ENCODE assay signal across 25 cellular contexts in genomic region chr18:73985855-73986254, GRCh38.
DNase-seq lines count a peak whose midpoint lies in the region; ATAC-seq, FAIRE-seq and TF ChIP-seq lines count a peak whose summit lies in the region.
"Had no signal": no experiment of that assay in that cellular context is flagged by ENCODE, and none has a peak within 500 bp of the region (broad histone marks: within the 10 kb centered on the region; RNA-seq: fewer than 3 reads in every experiment).

No MANE protein-coding gene starts in this region.

- H3K36me3 Mint-ChIP-seq in T-helper 1 cell treated with Interleukin-12 subunit alpha and Interleukin-12 subunit beta and Interleukin-4 antibody, amounts not matched to agents 30 μg/mL and 1 μg/mL, for 36 hours (ENCODE audit: low read depth), result peaks cover 3% of the 10 kb centered on the region
- H3K36me3 Mint-ChIP-seq: CD14-positive monocyte had no signal

- DNase-seq in T-helper 1 cell, result no peak
- DNase-seq in A549 (ENCODE audit: low read depth in 1 of 2, low spot score in 1 of 2), result no peak
- DNase-seq in dorsolateral prefrontal cortex, result no peak
- DNase-seq: ACHN; BE2C; C1 segment of cervical spinal cord; CD4-positive, alpha-beta memory T cell; CD4-positive, CD25-positive, alpha-beta regulatory T cell; CD8-positive, alpha-beta memory T cell; COR-L47; DMS 273 treated with DMSO at 0.1 percent for 48 hours; DMS153; DMS53; DMS79; DND-41; EL; GDM1 had no signal

- ATAC-seq in A549 (no peak), HG03025 (IDR thresholded peaks at IDR 0.05; ENCODE audit: low FRiP score, unreplicated experiment) (no peak)
- ATAC-seq: GM12878 had no signal

- H3K4me2 ChIP-seq in A549, result no peak overlapping the region
- H3K4me2 ChIP-seq: BLaER1 had no signal

- H3K4me3 Mint-ChIP-seq in T-helper 1 cell treated with Interleukin-12 subunit alpha and Interleukin-12 subunit beta and Interleukin-4 antibody, amounts not matched to agents 30 μg/mL and 1 μg/mL, for 36 hours, result no peak overlapping the region
- H3K4me3 Mint-ChIP-seq: CD14-positive monocyte; CD4-positive, alpha-beta memory T cell; CD4-positive, CD25-positive, alpha-beta regulatory T cell; CD8-positive, alpha-beta memory T cell had no signal

- no peak for TF ChIP-seq POLR2A in A549 (IDR thresholded peaks at IDR 0.05; ENCODE audit: low read length)

- no peak overlapping the region for H3K27ac ChIP-seq in A549
- H3K27ac ChIP-seq in dorsolateral prefrontal cortex, result peak overlapping the region in 30 of 59 donors; percentile 1 to 71 (median 37)
- H3K27ac ChIP-seq: 22Rv1, BLaER1 had no signal

- peak overlapping the region; percentile 22 for H3K27ac Mint-ChIP-seq in T-helper 1 cell treated with Interleukin-12 subunit alpha and Interleukin-12 subunit beta and Interleukin-4 antibody, amounts not matched to agents 30 μg/mL and 1 μg/mL, for 36 hours
- H3K27ac Mint-ChIP-seq: CD14-positive monocyte; CD4-positive, alpha-beta memory T cell; CD4-positive, CD25-positive, alpha-beta regulatory T cell; CD8-positive, alpha-beta memory T cell had no signal

- no peak overlapping the region for H3K4me3 ChIP-seq in A549
- no peak overlapping the region for H3K4me3 ChIP-seq in dorsolateral prefrontal cortex
- H3K4me3 ChIP-seq: BLaER1, GM12878 had no signal

- TF ChIP-seq RAD21 in A549 (conservative IDR thresholded peaks at IDR 0.05 in 1 of 2, IDR thresholded peaks at IDR 0.05 in 1 of 2), result no peak

- no peaks in the 10 kb centered on the region for H3K4me1 ChIP-seq in A549
- H3K4me1 ChIP-seq: BE2C, BLaER1 had no signal

- no peaks in the 10 kb centered on the region for H3K27me3 ChIP-seq in dorsolateral prefrontal cortex
- H3K27me3 ChIP-seq: BE2C, BLaER1 had no signal

- no peak for FAIRE-seq in A549 (lab: Jason Lieb, UNC)
- FAIRE-seq: GM12878, GM12892, GM18507 had no signal

- H3K4me1 Mint-ChIP-seq in T-helper 1 cell treated with Interleukin-12 subunit alpha and Interleukin-12 subunit beta and Interleukin-4 antibody, amounts not matched to agents 30 μg/mL and 1 μg/mL, for 36 hours (ENCODE audit: low read depth), result no peaks in the 10 kb centered on the region
- H3K4me1 Mint-ChIP-seq: CD14-positive monocyte; CD4-positive, alpha-beta memory T cell; CD4-positive, CD25-positive, alpha-beta regulatory T cell; CD8-positive, alpha-beta memory T cell had no signal

- no peak for TF ChIP-seq CTCF in A549 (IDR thresholded peaks at IDR 0.05)
- no peak for TF ChIP-seq CTCF in dorsolateral prefrontal cortex (IDR thresholded peaks at IDR 0.05 in 54 of 56, conservative IDR thresholded peaks at IDR 0.05 in 2 of 56; ENCODE audit: low read depth in 1 of 56, partially characterized antibody in 56 of 56)

- intact Hi-C loops in dorsolateral prefrontal cortex (cut with DNase I), result no loop called here

- CTCF ChIA-PET in A549 (lab: Yijun Ruan, JAX), result no interaction called here

- POLR2A ChIA-PET in A549 (lab: Yijun Ruan, JAX), result no interaction called here

- H3K27me3 Mint-ChIP-seq in T-helper 1 cell treated with Interleukin-12 subunit alpha and Interleukin-12 subunit beta and Interleukin-4 antibody, amounts not matched to agents 30 μg/mL and 1 μg/mL, for 36 hours (ENCODE audit: low read depth), result no peaks in the 10 kb centered on the region
- H3K27me3 Mint-ChIP-seq: CD4-positive, CD25-positive, alpha-beta regulatory T cell; CD8-positive, alpha-beta memory T cell had no signal

- peaks cover 4% of the 10 kb centered on the region for H3K9me3 Mint-ChIP-seq in T-helper 1 cell treated with Interleukin-12 subunit alpha and Interleukin-12 subunit beta and Interleukin-4 antibody, amounts not matched to agents 30 μg/mL and 1 μg/mL, for 36 hours

- H3K9me3 ChIP-seq in A549, result no peaks in the 10 kb centered on the region
- H3K9me3 ChIP-seq: BE2C had no signal

- WGBS in A549 (ENCODE audit: missing lambda C conversion rate), result 0% methylated on average over 1 of the region's 1 CpG

- TF ChIP-seq EP300 in A549 (IDR thresholded peaks at IDR 0.05), result no peak

TF ChIP-seq in A549, 52 proteins besides CTCF, POLR2A, EP300 and RAD21:
- TF ChIP-seq MAFK (IDR thresholded peaks at IDR 0.05; ENCODE audit: partially characterized antibody), result peak; percentile 12
- TF ChIP-seq TP53 (CRISPR knock-in tag; IDR thresholded peaks at IDR 0.05), result no peak

Comparison
In these comparisons a context has a peak if more than half of its experiments do, and no peak if none do; other contexts are left out.
1. H3K27ac ChIP-seq: peak in dorsolateral prefrontal cortex (30 of 59); none in A549 (0 of 2).